13 cellular contexts compared by ENCODE assay signal in genomic region chr3:73399666-73400253, GRCh38.
A peak's percentile ranks its signal among the peaks of the same experiment; 100 is the strongest.
DNase-seq lines count a peak whose midpoint lies in the region; TF ChIP-seq lines count a peak whose summit lies in the region.
"Had no signal": no experiment of that assay in that cellular context is flagged by ENCODE, and none has a peak within 500 bp of the region (broad histone marks: within the 10 kb centered on the region; RNA-seq: fewer than 3 reads in every experiment).

No MANE protein-coding gene starts in this region.

- POLR2A ChIA-PET in SK-N-SH (lab: Yijun Ruan, JAX), result no interaction called here

- H3K9me3 ChIP-seq in esophagus muscularis mucosa (no peaks in the 10 kb centered on the region), sigmoid colon (no peaks in the 10 kb centered on the region), SK-N-SH (no peaks in the 10 kb centered on the region), ascending aorta (no peaks in the 10 kb centered on the region)

- 84% methylated on average over 3 of the region's 3 CpGs for WGBS in esophagus muscularis mucosa
- WGBS in sigmoid colon, 2 donors, result 91 to 93% methylated on average over 3 of the region's 3 CpGs
- WGBS in urinary bladder, result 90% methylated on average over 3 of the region's 3 CpGs
- WGBS in SK-N-SH (ENCODE audit: low lambda C conversion rate), result 75% methylated on average over 3 of the region's 3 CpGs

- H3K27ac ChIP-seq in esophagus muscularis mucosa (replicated peaks in 1 of 4) (peak overlapping the region; percentile 33 to 61 (median 38)), sigmoid colon (peak overlapping the region; percentile 13 to 71 (median 18)), urinary bladder (ENCODE audit: low read depth) (peak overlapping the region; percentile 38), SK-N-SH (ENCODE audit: low read depth in 2 of 2, low read length in 1 of 2) (no peak overlapping the region), ascending aorta (peak overlapping the region in 1 of 2 donors; percentile 17)
- H3K27ac ChIP-seq: C4-2B had no signal

- DNase-seq in LNCaP clone FGC (ENCODE audit: low read depth), result peak; percentile 13
- no peak for DNase-seq in esophagus muscularis mucosa (ENCODE audit: extremely low spot score)
- no peak for DNase-seq in sigmoid colon
- DNase-seq in SK-N-SH, result no peak
- DNase-seq in NCI-H2227 (lab: John Stamatoyannopoulos, UW; ENCODE audit: unreplicated experiment), result no peak
- no peak for DNase-seq in ascending aorta (ENCODE audit: low spot score in 2 of 2)
- DNase-seq: CD4-positive, alpha-beta memory T cell; DMS79; GOT3; H9 had no signal

- TF ChIP-seq POLR2A in esophagus muscularis mucosa (IDR thresholded peaks at IDR 0.05; ENCODE audit: low read depth), result no peak
- TF ChIP-seq POLR2A in sigmoid colon (IDR thresholded peaks at IDR 0.05), result no peak

- no peak overlapping the region for H3K4me2 ChIP-seq in SK-N-SH

- no peak for TF ChIP-seq EP300 in esophagus muscularis mucosa (IDR thresholded peaks at IDR 0.05)
- no peak for TF ChIP-seq EP300 in sigmoid colon (IDR thresholded peaks at IDR 0.05)
- TF ChIP-seq EP300 in SK-N-SH (IDR thresholded peaks at IDR 0.05; ENCODE audit: borderline replicate concordance in 1 of 2, low read depth in 1 of 2, low read length in 1 of 2), result no peak

- no peaks in the 10 kb centered on the region for H3K9me2 ChIP-seq in SK-N-SH

- no peak overlapping the region for H3K9ac ChIP-seq in SK-N-SH

- CTCF ChIA-PET in SK-N-SH (lab: Yijun Ruan, JAX), result no interaction called here

- H2AFZ ChIP-seq in SK-N-SH (ENCODE audit: low read depth), result no peak overlapping the region

- H3K36me3 ChIP-seq in esophagus muscularis mucosa (peaks cover 0 to 39% (median 22%) of the 10 kb centered on the region in 4 donors), sigmoid colon (peaks cover 0 to 65% (median 14%) of the 10 kb centered on the region in 4 donors), urinary bladder (ENCODE audit: insufficient read depth) (no peaks in the 10 kb centered on the region), SK-N-SH (replicated peaks in 1 of 2; ENCODE audit: control insufficient read depth in 1 of 2, insufficient read depth in 2 of 2, low read length in 1 of 2) (peaks cover 57 to 64% of the 10 kb centered on the region in 2 experiments), ascending aorta (peaks cover 14 to 44% of the 10 kb centered on the region in 2 donors)

- intact Hi-C loops in esophagus muscularis mucosa (cut with DNase I) (no loop called here), sigmoid colon (cut with DNase I) (loop anchor here (10.0 kb wide), 1 partner anchor 75 kb away; no protein-coding TSS in a partner anchor), ascending aorta (cut with DNase I) (no loop called here)

- H3K79me2 ChIP-seq in SK-N-SH (ENCODE audit: insufficient read depth), result no peaks in the 10 kb centered on the region

- H3K4me3 ChIP-seq in LNCaP clone FGC (ENCODE audit: low read depth, low read length) (no peak overlapping the region), esophagus muscularis mucosa (no peak overlapping the region), sigmoid colon (no peak overlapping the region), urinary bladder (ENCODE audit: low read depth, low read length) (no peak overlapping the region), SK-N-SH (ENCODE audit: low read depth in 2 of 2, low read length in 1 of 2) (no peak overlapping the region), ascending aorta (no peak overlapping the region)
- H3K4me3 ChIP-seq: GM12878 had no signal

- TF ChIP-seq CTCF in LNCaP clone FGC (IDR thresholded peaks at IDR 0.05; ENCODE audit: control insufficient read depth, extremely low read depth, insufficient read depth) (no peak), esophagus muscularis mucosa (IDR thresholded peaks at IDR 0.05) (no peak), sigmoid colon (IDR thresholded peaks at IDR 0.05) (no peak), SK-N-SH (IDR thresholded peaks at IDR 0.05) (no peak), ascending aorta (IDR thresholded peaks at IDR 0.05) (no peak)

- no peaks in the 10 kb centered on the region for H3F3A ChIP-seq in SK-N-SH (replicated peaks; ENCODE audit: insufficient read depth)

- H4K20me1 ChIP-seq in SK-N-SH (ENCODE audit: insufficient read depth), result 0 out of 2 replicates have a peak, but pooled peaks cover 3% of the 10 kb centered on the region

- no peak for TF ChIP-seq RAD21 in SK-N-SH (IDR thresholded peaks at IDR 0.05; ENCODE audit: low read length)

- peaks cover 21 to 59% (median 53%) of the 10 kb centered on the region in 4 donors for H3K4me1 ChIP-seq in esophagus muscularis mucosa
- H3K4me1 ChIP-seq in sigmoid colon, result peaks cover 0 to 63% (median 47%) of the 10 kb centered on the region in 4 donors
- peaks cover 2% of the 10 kb centered on the region for H3K4me1 ChIP-seq in urinary bladder (ENCODE audit: insufficient read depth)
- H3K4me1 ChIP-seq in SK-N-SH (ENCODE audit: control insufficient read depth in 1 of 2, insufficient read depth in 2 of 2, low read depth in 1 of 2, low read length in 1 of 2), result peaks cover 0 to 20% of the 10 kb centered on the region in 2 experiments; a peak in 1 of 4 replicates
- no peaks in the 10 kb centered on the region for H3K4me1 ChIP-seq in ascending aorta

- H3K27me3 ChIP-seq in esophagus muscularis mucosa (no peaks in the 10 kb centered on the region), sigmoid colon (no peaks in the 10 kb centered on the region), SK-N-SH (ENCODE audit: insufficient read depth) (no peaks in the 10 kb centered on the region), ascending aorta (no peaks in the 10 kb centered on the region)

TF ChIP-seq in SK-N-SH, 30 proteins besides CTCF, POLR2A, EP300 and RAD21:
- no peak for TF ChIP-seq FOXM1 (IDR thresholded peaks at IDR 0.05; ENCODE audit: low read depth)
- no peak for TF ChIP-seq FOSL2 (IDR thresholded peaks at IDR 0.05; ENCODE audit: borderline replicate concordance, low read depth)
- TF ChIP-seq YY1 (IDR thresholded peaks at IDR 0.05; ENCODE audit: low read depth), result no peak
- no peak for TF ChIP-seq GABPA (IDR thresholded peaks at IDR 0.05; ENCODE audit: low read depth)
- no peak for TF ChIP-seq RFX5 (IDR thresholded peaks at IDR 0.05; ENCODE audit: low read length)
- TF ChIP-seq TCF12 (IDR thresholded peaks at IDR 0.05), result no peak
- no peak for TF ChIP-seq MXI1 (IDR thresholded peaks at IDR 0.05; ENCODE audit: low read depth, low read length)
- TF ChIP-seq GATA2 (CRISPR knock-in tag; IDR thresholded peaks at IDR 0.05), result no peak
- no peak for TF ChIP-seq RCOR1 (IDR thresholded peaks at IDR 0.05; ENCODE audit: low read length)
- no peak for TF ChIP-seq MAX (IDR thresholded peaks at IDR 0.05; ENCODE audit: low read depth)
- TF ChIP-seq MEF2A (IDR thresholded peaks at IDR 0.05; ENCODE audit: borderline replicate concordance, low read depth), result no peak
- no peak for TF ChIP-seq USF1 (IDR thresholded peaks at IDR 0.05; ENCODE audit: borderline replicate concordance, low read depth)
- TF ChIP-seq CHD2 (IDR thresholded peaks at IDR 0.05; ENCODE audit: low read length, partially characterized antibody), result no peak
- no peak for TF ChIP-seq RXRA (IDR thresholded peaks at IDR 0.05; ENCODE audit: borderline replicate concordance, low read depth)
- TF ChIP-seq REST (IDR thresholded peaks at IDR 0.05; ENCODE audit: low read depth, low read length), result no peak
- TF ChIP-seq EZH2phosphoT487 (IDR thresholded peaks at IDR 0.05; ENCODE audit: borderline replicate concordance, low read depth), result no peak
- no peak for TF ChIP-seq POLR2AphosphoS5 (IDR thresholded peaks at IDR 0.05; ENCODE audit: low read depth, low read length)
- TF ChIP-seq NFIC (IDR thresholded peaks at IDR 0.05; ENCODE audit: borderline replicate concordance), result no peak
- TF ChIP-seq ELF1 (IDR thresholded peaks at IDR 0.05), result no peak
TF ChIP-seq in SK-N-SH: peak in this region for 0.

Comparison
In these comparisons a context has a peak if more than half of its experiments do, and no peak if none do; other contexts are left out.
1. H3K27ac ChIP-seq: peak in esophagus muscularis mucosa (4 of 4), sigmoid colon (4 of 4) and urinary bladder (single experiment); none in SK-N-SH (0 of 2).